ENCODE assay signal across 1 cellular context in the genomic region with DNA sequence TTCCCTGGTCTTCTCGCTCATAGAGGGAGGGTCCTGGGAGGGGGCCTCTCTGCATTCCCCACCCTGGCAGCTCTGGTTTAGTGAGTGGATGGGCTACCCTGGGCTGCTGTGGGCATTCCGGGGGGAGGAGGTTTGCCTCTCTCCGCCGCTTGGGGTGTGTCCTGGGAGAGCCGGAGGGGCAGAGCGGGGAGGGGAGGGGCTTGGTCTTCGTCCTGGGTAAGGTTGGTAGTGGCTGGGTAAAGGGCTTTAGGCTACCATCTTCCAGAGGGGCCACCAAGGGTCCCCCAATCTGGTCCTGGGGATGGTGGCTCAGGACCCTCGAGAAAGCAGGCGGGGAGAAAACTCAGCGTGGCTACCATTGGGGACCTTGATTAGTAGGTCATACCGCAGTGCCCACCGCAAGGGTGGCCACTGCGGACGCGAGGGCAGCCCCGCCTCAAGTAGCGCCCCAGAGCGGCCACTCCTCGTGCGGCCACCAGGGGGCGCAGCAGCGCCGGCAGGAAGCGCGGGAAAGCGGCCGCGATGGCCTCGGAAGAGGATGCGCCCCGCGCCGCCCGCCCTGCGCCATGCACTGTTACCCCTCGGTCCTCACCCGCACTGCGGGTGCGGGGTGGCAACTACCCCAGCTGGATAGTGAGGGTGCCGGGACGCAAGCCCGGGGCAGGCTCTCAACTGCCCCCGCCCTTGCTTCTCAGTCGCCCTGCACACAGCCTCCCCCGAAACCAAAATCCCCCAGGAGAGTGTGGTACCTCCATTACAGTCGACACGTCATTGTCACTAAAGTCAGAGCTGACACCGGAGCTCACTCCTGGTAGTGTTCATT.
TF ChIP-seq lines count a peak whose summit lies in the region.

No MANE protein-coding gene starts in this region.

TF ChIP-seq in GM23338, 12 proteins besides CTCF, POLR2A, EP300 and RAD21 (continued from another document):
- TF ChIP-seq, protein P1, sequence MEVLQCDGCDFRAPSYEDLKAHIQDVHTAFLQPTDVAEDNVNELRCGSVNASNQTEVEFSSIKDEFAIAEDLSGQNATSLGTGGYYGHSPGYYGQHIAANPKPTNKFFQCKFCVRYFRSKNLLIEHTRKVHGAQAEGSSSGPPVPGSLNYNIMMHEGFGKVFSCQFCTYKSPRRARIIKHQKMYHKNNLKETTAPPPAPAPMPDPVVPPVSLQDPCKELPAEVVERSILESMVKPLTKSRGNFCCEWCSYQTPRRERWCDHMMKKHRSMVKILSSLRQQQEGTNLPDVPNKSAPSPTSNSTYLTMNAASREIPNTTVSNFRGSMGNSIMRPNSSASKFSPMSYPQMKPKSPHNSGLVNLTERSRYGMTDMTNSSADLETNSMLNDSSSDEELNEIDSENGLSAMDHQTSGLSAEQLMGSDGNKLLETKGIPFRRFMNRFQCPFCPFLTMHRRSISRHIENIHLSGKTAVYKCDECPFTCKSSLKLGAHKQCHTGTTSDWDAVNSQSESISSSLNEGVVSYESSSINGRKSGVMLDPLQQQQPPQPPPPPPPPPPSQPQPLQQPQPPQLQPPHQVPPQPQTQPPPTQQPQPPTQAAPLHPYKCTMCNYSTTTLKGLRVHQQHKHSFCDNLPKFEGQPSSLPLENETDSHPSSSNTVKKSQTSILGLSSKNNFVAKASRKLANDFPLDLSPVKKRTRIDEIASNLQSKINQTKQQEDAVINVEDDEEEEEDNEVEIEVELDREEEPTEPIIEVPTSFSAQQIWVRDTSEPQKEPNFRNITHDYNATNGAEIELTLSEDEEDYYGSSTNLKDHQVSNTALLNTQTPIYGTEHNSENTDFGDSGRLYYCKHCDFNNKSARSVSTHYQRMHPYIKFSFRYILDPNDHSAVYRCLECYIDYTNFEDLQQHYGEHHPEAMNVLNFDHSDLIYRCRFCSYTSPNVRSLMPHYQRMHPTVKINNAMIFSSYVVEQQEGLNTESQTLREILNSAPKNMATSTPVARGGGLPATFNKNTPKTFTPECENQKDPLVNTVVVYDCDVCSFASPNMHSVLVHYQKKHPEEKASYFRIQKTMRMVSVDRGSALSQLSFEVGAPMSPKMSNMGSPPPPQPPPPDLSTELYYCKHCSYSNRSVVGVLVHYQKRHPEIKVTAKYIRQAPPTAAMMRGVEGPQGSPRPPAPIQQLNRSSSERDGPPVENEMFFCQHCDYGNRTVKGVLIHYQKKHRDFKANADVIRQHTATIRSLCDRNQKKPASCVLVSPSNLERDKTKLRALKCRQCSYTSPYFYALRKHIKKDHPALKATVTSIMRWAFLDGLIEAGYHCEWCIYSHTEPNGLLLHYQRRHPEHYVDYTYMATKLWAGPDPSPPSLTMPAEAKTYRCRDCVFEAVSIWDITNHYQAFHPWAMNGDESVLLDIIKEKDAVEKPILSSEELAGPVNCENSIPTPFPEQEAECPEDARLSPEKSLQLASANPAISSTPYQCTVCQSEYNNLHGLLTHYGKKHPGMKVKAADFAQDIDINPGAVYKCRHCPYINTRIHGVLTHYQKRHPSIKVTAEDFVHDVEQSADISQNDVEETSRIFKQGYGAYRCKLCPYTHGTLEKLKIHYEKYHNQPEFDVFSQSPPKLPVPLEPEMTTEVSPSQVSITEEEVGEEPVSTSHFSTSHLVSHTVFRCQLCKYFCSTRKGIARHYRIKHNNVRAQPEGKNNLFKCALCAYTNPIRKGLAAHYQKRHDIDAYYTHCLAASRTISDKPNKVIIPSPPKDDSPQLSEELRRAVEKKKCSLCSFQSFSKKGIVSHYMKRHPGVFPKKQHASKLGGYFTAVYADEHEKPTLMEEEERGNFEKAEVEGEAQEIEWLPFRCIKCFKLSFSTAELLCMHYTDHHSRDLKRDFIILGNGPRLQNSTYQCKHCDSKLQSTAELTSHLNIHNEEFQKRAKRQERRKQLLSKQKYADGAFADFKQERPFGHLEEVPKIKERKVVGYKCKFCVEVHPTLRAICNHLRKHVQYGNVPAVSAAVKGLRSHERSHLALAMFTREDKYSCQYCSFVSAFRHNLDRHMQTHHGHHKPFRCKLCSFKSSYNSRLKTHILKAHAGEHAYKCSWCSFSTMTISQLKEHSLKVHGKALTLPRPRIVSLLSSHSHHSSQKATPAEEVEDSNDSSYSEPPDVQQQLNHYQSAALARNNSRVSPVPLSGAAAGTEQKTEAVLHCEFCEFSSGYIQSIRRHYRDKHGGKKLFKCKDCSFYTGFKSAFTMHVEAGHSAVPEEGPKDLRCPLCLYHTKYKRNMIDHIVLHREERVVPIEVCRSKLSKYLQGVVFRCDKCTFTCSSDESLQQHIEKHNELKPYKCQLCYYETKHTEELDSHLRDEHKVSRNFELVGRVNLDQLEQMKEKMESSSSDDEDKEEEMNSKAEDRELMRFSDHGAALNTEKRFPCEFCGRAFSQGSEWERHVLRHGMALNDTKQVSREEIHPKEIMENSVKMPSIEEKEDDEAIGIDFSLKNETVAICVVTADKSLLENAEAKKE (CRISPR knock-in tag; IDR thresholded peaks at IDR 0.05) = no peak
